In the genomic region with DNA sequence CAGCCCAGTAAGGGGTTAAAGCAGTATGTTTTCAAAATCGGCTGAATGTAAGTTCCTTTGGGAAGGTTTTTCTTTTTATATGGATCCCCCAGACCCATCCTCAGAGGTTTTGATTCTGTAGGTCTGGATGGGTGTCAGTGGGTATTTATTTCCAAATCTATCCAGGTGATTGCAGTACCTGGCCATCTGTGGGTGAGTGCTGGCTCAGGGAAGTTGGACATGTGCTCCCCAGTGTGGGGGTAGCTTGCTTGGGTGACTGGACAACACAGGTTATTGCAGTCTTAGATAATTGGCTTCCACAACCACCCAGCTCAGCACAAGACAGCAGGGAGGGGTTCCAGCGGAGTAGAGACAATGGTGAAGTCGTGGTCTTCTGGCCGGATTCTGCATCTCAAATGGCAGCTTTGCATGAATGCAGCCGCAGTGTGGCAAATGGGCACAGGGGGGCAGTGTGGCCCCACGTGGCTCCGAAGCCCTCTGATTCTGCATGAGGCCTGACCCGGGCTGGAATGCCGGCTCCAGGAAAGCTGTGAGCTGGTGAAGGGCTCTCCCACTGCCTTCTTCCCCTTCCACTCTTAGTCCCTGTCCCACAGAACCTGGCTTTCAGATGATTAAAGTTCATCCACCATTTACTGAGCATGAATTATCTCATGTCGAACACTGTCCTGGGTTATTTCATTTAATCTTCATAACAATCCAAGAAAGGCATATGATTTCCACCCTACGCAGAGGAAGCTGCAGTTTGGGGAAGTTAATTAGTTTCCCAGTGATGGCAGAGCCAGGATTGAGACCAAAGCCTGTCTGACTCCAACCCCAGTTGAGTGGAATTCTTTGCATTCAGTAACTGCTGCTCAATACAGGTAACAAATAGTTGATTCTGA, we compare ENCODE assay signal across 8 cellular contexts.
A peak's percentile ranks its signal among the peaks of the same experiment; 100 is the strongest.
DNase-seq lines count a peak whose midpoint lies in the region; ATAC-seq and TF ChIP-seq lines count a peak whose summit lies in the region.

No MANE protein-coding gene starts in this region.

- H3K27ac ChIP-seq in upper lobe of left lung = peak overlapping the region in 2 of 4 donors; percentile 53 to 60

- H3K4me3 Mint-ChIP-seq in activated naive CD4-positive, alpha-beta T cell treated with anti-CD3 and anti-CD28 coated beads for 36 hours = no peak overlapping the region

- TF ChIP-seq CTCF in LNCaP clone FGC (IDR thresholded peaks at IDR 0.05; ENCODE audit: control insufficient read depth, extremely low read depth, insufficient read depth) = peak; percentile 99
- TF ChIP-seq CTCF in upper lobe of left lung (IDR thresholded peaks at IDR 0.05) = peak; percentile 95 to 97 (median 96)

- no peaks in the 10 kb centered on the region for H3K9me3 Mint-ChIP-seq in activated naive CD4-positive, alpha-beta T cell treated with anti-CD3 and anti-CD28 coated beads for 36 hours

- peaks cover 16 to 34% (median 24%) of the 10 kb centered on the region in 4 donors for H3K4me1 ChIP-seq in upper lobe of left lung

- no peaks in the 10 kb centered on the region for H3K36me3 Mint-ChIP-seq in activated naive CD4-positive, alpha-beta T cell treated with anti-CD3 and anti-CD28 coated beads for 36 hours (ENCODE audit: low read depth)

- 14 to 19% methylated on average over 8 to 11 of the region's 11 CpGs for WGBS in upper lobe of left lung, 2 donors

- TF ChIP-seq EP300 in upper lobe of left lung (IDR thresholded peaks at IDR 0.05) = no peak

- peaks cover 11% of the 10 kb centered on the region for H3K4me1 Mint-ChIP-seq in activated naive CD4-positive, alpha-beta T cell treated with anti-CD3 and anti-CD28 coated beads for 36 hours (ENCODE audit: low read depth)

- no peaks in the 10 kb centered on the region for H3K9me3 ChIP-seq in upper lobe of left lung

- DNase-seq in C1 segment of cervical spinal cord (lab: John Stamatoyannopoulos, UW) (peak in 13 of 14 donors; percentile 16 to 76 (median 63)), LNCaP clone FGC (ENCODE audit: low read depth) (peak; percentile 34), SK-MEL-5 (ENCODE audit: low read depth, low spot score) (peak; percentile 91), Right ventricle myocardium inferior (ENCODE audit: missing footprints) (peak; percentile 90), posterior vena cava (ENCODE audit: low spot score) (peak; percentile 95), upper lobe of left lung (peak; percentile 88 to 95)
- DNase-seq in activated naive CD4-positive, alpha-beta T cell treated with anti-CD3 and anti-CD28 coated beads for 36 hours = peak; percentile 84

- no peaks in the 10 kb centered on the region for H3K27me3 ChIP-seq in upper lobe of left lung

- ATAC-seq in GM19372 (IDR thresholded peaks at IDR 0.05; ENCODE audit: low read depth, unreplicated experiment) (peak; percentile 53), Right ventricle myocardium inferior (peak; percentile 83), upper lobe of left lung (ENCODE audit: low FRiP score in 2 of 2) (peak; percentile 91 to 95)

- CTCF ChIA-PET in activated naive CD4-positive, alpha-beta T cell treated with anti-CD3 and anti-CD28 coated beads for 36 hours (lab: Charles Lee) = interaction anchor here (0.6 to 5.8 kb wide), 37 partner anchors 8 to 598 kb away, joined by 3 to 95 read pairs (median 4); a partner anchor contains a TSS

- H3K27ac Mint-ChIP-seq in activated naive CD4-positive, alpha-beta T cell treated with anti-CD3 and anti-CD28 coated beads for 36 hours = peak overlapping the region; percentile 9

- H3K36me3 ChIP-seq in upper lobe of left lung = no peaks in the 10 kb centered on the region

- no peak for TF ChIP-seq POLR2A in upper lobe of left lung (IDR thresholded peaks at IDR 0.05)

- intact Hi-C loops in activated naive CD4-positive, alpha-beta T cell treated with anti-CD3 and anti-CD28 coated beads for 36 hours (cut with micrococcal nuclease) = loop anchor here (1.0 to 5.0 kb wide), 6 partner anchors 191 to 606 kb away; no protein-coding TSS in a partner anchor
- intact Hi-C loops in Right ventricle myocardium inferior (cut with DNase I) (loop anchor here (1.0 to 5.0 kb wide), 5 partner anchors 108 to 560 kb away; a partner anchor contains a TSS), posterior vena cava (cut with DNase I) (loop anchor here (5.0 to 10.0 kb wide), 4 partner anchors 286 to 558 kb away; no protein-coding TSS in a partner anchor)

- peaks cover 12% of the 10 kb centered on the region for H3K27me3 Mint-ChIP-seq in activated naive CD4-positive, alpha-beta T cell treated with anti-CD3 and anti-CD28 coated beads for 36 hours (ENCODE audit: low read depth)

- in situ Hi-C loops in SK-MEL-5 (cut with HindIII; ENCODE audit: low pct_unique_long_range_greater_than_20kb, low sequenced_read_pairs) = no loop called here

- H3K4me3 ChIP-seq in LNCaP clone FGC (ENCODE audit: low read depth, low read length) (no peak overlapping the region), upper lobe of left lung (no peak overlapping the region)

Comparison
In these comparisons a context has a peak if more than half of its experiments do, and no peak if none do; other contexts are left out.
1. DNase-seq: peak in every context shown above with its lines; median percentile 95 in posterior vena cava; 92 in upper lobe of left lung; 91 in SK-MEL-5; 90 in Right ventricle myocardium inferior; 84 in activated naive CD4-positive, alpha-beta T cell treated with anti-CD3 and anti-CD28 coated beads for 36 hours; 63 in C1 segment of cervical spinal cord; 34 in LNCaP clone FGC.